Comparison of ENCODE assay signal across 24 cellular contexts in the genomic region with DNA sequence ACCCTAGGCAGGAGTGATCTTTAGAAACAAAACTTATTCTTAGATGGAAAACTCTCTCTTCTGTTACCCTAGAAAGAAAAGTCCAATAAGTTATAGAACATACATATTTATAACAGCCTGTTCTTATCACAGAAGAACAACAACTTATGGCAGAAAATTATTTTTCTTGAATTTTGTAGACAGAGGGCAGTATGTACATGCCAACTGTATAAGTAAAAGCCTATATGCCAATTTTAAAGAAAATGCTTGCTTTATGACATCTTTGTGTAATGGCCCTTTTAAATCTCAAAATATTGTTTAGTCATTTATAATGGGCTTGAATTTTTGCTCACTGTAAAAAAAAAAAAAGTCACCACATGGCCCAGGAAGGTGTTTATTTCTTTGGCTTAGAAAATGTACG. TPM values are rescaled to one million over a fixed set of nuclear protein-coding genes. Genes with fewer than 3 reads are reported as not detected.
DNase-seq lines count a peak whose midpoint lies in the region; ATAC-seq and TF ChIP-seq lines count a peak whose summit lies in the region.
"Had no signal": no experiment of that assay in that cellular context is flagged by ENCODE, and none has a peak within 500 bp of the region (broad histone marks: within the 10 kb centered on the region; RNA-seq: fewer than 3 reads in every experiment).

No MANE protein-coding gene starts in this region.

- H3K36me3 ChIP-seq in KMS-11 (ENCODE audit: insufficient read depth), result no peaks in the 10 kb centered on the region
- H3K36me3 ChIP-seq: brain microvascular endothelial cell, MG63 had no signal

- no peak overlapping the region for H3K4me3 ChIP-seq in KMS-11 (IDR thresholded peaks at IDR 0.05; ENCODE audit: insufficient read depth, low read depth, low read length)
- H3K4me3 ChIP-seq: A549, MG63, testis had no signal

- H4K20me1 ChIP-seq in KMS-11 (ENCODE audit: insufficient read depth), result no peaks in the 10 kb centered on the region

- H2AFZ ChIP-seq in KMS-11 (ENCODE audit: low read depth), result no peak overlapping the region

- DNase-seq in NCI-H1105 treated with DMSO at 0.1 percent for 48 hours (lab: John Stamatoyannopoulos, UW), result peak; percentile 30
- DNase-seq in NCI-H1105 (lab: John Stamatoyannopoulos, UW), result no peak
- peak; percentile 16 for DNase-seq in OCI-M1 (lab: John Stamatoyannopoulos, UW)
- DNase-seq in foreskin keratinocyte, result no peak
- DNase-seq in HK-2 (ENCODE audit: unreplicated experiment), result no peak
- DNase-seq: activated gamma-delta T cell; activated T-cell treated with anti-CD3 and anti-CD28 coated beads, Interleukin-2, amount 50 U/mL, for 24 hours; brain microvascular endothelial cell; CD8-positive, alpha-beta memory T cell; DMS153; GDM1; MG63; NCI-H1436; NCI-H2171; NCI-H524; stimulated activated naive CD4-positive, alpha-beta T cell treated with Interleukin-2 at 50 U/mL for 16 hours; testis had no signal

- TF ChIP-seq CTCF in KMS-11 (conservative IDR thresholded peaks at IDR 0.05; ENCODE audit: low read depth, low read length) (0 out of 2 replicates have a peak, but pooled peaks have one; percentile 23), foreskin keratinocyte (conservative IDR thresholded peaks at IDR 0.05) (peak; percentile 36)

- H3K27me3 ChIP-seq in KMS-11 (ENCODE audit: insufficient read depth, low read depth), result no peaks in the 10 kb centered on the region
- H3K27me3 ChIP-seq in foreskin keratinocyte, result peaks cover 7% of the 10 kb centered on the region
- H3K27me3 ChIP-seq: brain microvascular endothelial cell, MG63, testis had no signal

- H3K27ac ChIP-seq in KMS-11 (no peak overlapping the region), foreskin keratinocyte (no peak overlapping the region)
- H3K27ac ChIP-seq: A549, brain microvascular endothelial cell, testis had no signal

- no peak overlapping the region for H3K9ac ChIP-seq in KMS-11

- no peak overlapping the region for H3K4me2 ChIP-seq in KMS-11
- H3K4me2 ChIP-seq: A549 had no signal

- H3K4me1 ChIP-seq in KMS-11 (ENCODE audit: low read depth, poor library complexity, severe bottlenecking) (peaks cover 23% of the 10 kb centered on the region), foreskin keratinocyte (no peaks in the 10 kb centered on the region)
- H3K4me1 ChIP-seq: A549, testis had no signal

- no peak for ATAC-seq in foreskin keratinocyte
- ATAC-seq in GM19455 (IDR thresholded peaks at IDR 0.05; ENCODE audit: unreplicated experiment), result no peak
- ATAC-seq in HG02852 (IDR thresholded peaks at IDR 0.05; ENCODE audit: unreplicated experiment), result no peak
- ATAC-seq: A549; activated CD4-positive, alpha-beta T cell treated with anti-CD3 and anti-CD28 coated beads for 36 hours; natural killer cell treated with Interleukin-12 subunit alpha and Interleukin-12 subunit beta and Interleukin-15 and Interleukin-18, amount 100 ng/mL, for 72 hours; SK-N-SH treated with all-trans-retinoic acid at 6 μM for 48 hours had no signal

- no peaks in the 10 kb centered on the region for H3K79me2 ChIP-seq in KMS-11 (ENCODE audit: insufficient read depth, low read depth)

RNA-seq across cellular contexts. Expression of a gene that starts 38.2 kb away (rescaled TPM):
- total RNA-seq in foreskin keratinocyte, result 4.9 and 6.8 TPM in 2 replicates
- polyA plus RNA-seq in foreskin keratinocyte, result 0.44 and 0.59 TPM in 2 replicates

Comparison
In these comparisons a context has a peak if more than half of its experiments do, and no peak if none do; other contexts are left out.
1. DNase-seq: peak in NCI-H1105 treated with DMSO at 0.1 percent for 48 hours (single experiment) and OCI-M1 (single experiment); none in NCI-H1105 (single experiment), foreskin keratinocyte (0 of 2) and HK-2 (single experiment).